ENCODE assay signal across 27 cellular contexts in genomic region chr10:29956335-29956924, GRCh38.
"Had no signal": no experiment of that assay in that cellular context is flagged by ENCODE, and none has a peak within 500 bp of the region (broad histone marks: within the 10 kb centered on the region; RNA-seq: fewer than 3 reads in every experiment).

No MANE protein-coding gene starts in this region.

- H3K4me1 ChIP-seq: breast epithelium, prostate gland had no signal

- H3K27me3 ChIP-seq: breast epithelium, esophagus squamous epithelium, pancreas, testis, upper lobe of left lung had no signal

- DNase-seq: activated CD4-positive, alpha-beta memory T cell treated with anti-CD3 and anti-CD28 coated beads for 36 hours; activated CD4-positive, alpha-beta T cell treated with anti-CD3 and anti-CD28 coated beads, Interleukin-2, amount 10 ng/mL, durations not matched to agents 24 days and 14 days; activated CD4-positive, CD25-positive, alpha-beta regulatory T cell treated with anti-CD3 and anti-CD28 coated beads, Interleukin-2, amount 50 U/mL, for 72 hours; activated CD8-positive, alpha-beta memory T cell treated with anti-CD3 and anti-CD28 coated beads, Interleukin-2, amount 50 U/mL, for 4 hours; activated effector memory CD4-positive, alpha-beta T cell treated with anti-CD3 and anti-CD28 coated beads, Interleukin-2, amount 50 U/mL, for 16 hours; activated naive CD4-positive, alpha-beta T cell treated with anti-CD3 and anti-CD28 coated beads, Interleukin-2, amount 10 ng/mL, durations not matched to agents 7 days and 5 days; activated T-cell treated with anti-CD3 and anti-CD28 coated beads, Interleukin-2, amount 50 U/mL, for 1 hour; dermis blood vessel endothelial cell; effector CD8-positive, alpha-beta T cell; esophagus squamous epithelium; left ventricle myocardium inferior; mammary epithelial cell; naive B cell; nucleus accumbens; pancreas; stimulated activated CD4-positive, alpha-beta T cell treated with anti-CD3 and anti-CD28 coated beads, Interleukin-2, amount 100 ng/mL, for 48 hours; stimulated activated naive CD8-positive, alpha-beta T cell treated with anti-CD3 and anti-CD28 coated beads, Interleukin-15, Interleukin-2, amounts not matched to agents 100 U/mL and 50 U/mL, for 24 hours; T-helper 2 cell; testis; upper lobe of left lung had no signal

- H3K27ac ChIP-seq: epithelial cell of prostate, left ventricle myocardium inferior, pancreas, prostate gland, testis, upper lobe of left lung had no signal

- FAIRE-seq: colon, endometrium, frontal cortex, islet of Langerhans, pancreas had no signal

- H3K9me3 ChIP-seq: breast epithelium, esophagus squamous epithelium, left ventricle myocardium inferior, pancreas, prostate gland, testis, upper lobe of left lung had no signal

- H3K36me3 ChIP-seq: breast epithelium, esophagus squamous epithelium, left ventricle myocardium inferior, pancreas, prostate gland, upper lobe of left lung had no signal

- ATAC-seq: stimulated activated naive CD8-positive, alpha-beta T cell treated with anti-CD3 and anti-CD28 coated beads, Interleukin-15, Interleukin-2, amounts not matched to agents 100 U/mL and 50 U/mL, for 24 hours had no signal

- H3K4me3 ChIP-seq: breast epithelium, esophagus squamous epithelium, left ventricle myocardium inferior, pancreas, prostate gland, testis, upper lobe of left lung had no signal
